ENCODE assay signal across 8 cellular contexts in the genomic region with DNA sequence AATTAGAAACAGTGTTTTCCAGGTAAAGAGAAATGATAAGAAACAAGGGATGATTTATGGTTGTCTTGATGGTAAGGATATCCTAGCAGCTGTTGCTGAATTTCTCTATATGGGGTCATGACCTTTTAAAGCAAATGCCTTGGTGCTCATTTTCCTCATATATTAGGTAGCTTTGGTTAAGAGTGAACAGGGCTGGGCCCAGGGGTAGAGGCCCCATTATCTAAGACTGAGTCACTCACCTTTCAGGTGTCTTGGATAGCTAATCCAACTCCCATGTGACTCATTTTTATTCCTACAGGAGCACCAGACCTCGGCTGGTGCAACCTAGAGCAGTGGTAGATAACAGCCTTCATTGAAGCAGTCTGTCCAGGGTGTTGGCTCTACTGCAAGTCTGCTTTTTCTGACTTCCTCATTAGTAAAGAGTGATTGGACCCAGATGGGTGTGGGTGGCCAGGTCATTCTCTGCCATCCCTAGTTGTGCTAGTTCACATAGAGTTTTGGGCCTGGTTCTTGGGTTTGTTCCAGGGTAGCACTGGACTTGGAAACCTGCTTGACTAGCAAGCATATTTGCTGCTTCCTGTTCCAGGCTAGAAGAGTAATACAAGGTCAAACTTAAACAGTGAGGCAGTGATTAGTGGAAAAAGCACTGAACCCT. TPM values are rescaled to one million over a fixed set of nuclear protein-coding genes. Genes with fewer than 3 reads are reported as not detected.
DNase-seq lines count a peak whose midpoint lies in the region; ATAC-seq, FAIRE-seq and TF ChIP-seq lines count a peak whose summit lies in the region.

No MANE protein-coding gene starts in this region.

- DNase-seq in AG09319 (ENCODE audit: extremely low read depth, low read depth) (peak; percentile 81), keratinocyte (ENCODE audit: low read depth, low spot score) (peak; percentile 89), substantia nigra (lab: John Stamatoyannopoulos, UW) (peak in 3 of 49 donors; percentile 9 to 28 (median 13)), NCI-H1436 (lab: John Stamatoyannopoulos, UW) (no peak)
- DNase-seq in activated naive CD8-positive, alpha-beta T cell treated with anti-CD3 and anti-CD28 coated beads, Interleukin-2, amount 50 U/mL, for 24 hours = no peak

- H3K4me2 ChIP-seq in keratinocyte (ENCODE audit: control insufficient read depth, extremely low read depth, insufficient read depth, low read depth, low read length) = peak overlapping the region; percentile 80

- H2AFZ ChIP-seq in keratinocyte (ENCODE audit: control insufficient read depth, low read length) = no peak overlapping the region

- H3K79me2 ChIP-seq in keratinocyte (ENCODE audit: control insufficient read depth, insufficient read depth, low read length) = peaks cover 73% of the 10 kb centered on the region

- H3K36me3 Mint-ChIP-seq in activated naive CD8-positive, alpha-beta T cell treated with anti-CD3 and anti-CD28 coated beads, Interleukin-2, amount 50 U/mL, for 24 hours (ENCODE audit: low read depth) = peaks cover 10% of the 10 kb centered on the region

- no peaks in the 10 kb centered on the region for H3K9me1 ChIP-seq in keratinocyte (ENCODE audit: control insufficient read depth, extremely low read depth, insufficient read depth, low read length)

- FAIRE-seq in keratinocyte (lab: Jason Lieb, UNC) = peak; percentile 92

- H3K9ac ChIP-seq in HUES48 (ENCODE audit: low read depth, low read length) (no peak overlapping the region), keratinocyte (ENCODE audit: control insufficient read depth, extremely low read depth, insufficient read depth, low read length) (peak overlapping the region; percentile 49)

- TF ChIP-seq CTCF in AG09319 (IDR thresholded peaks at IDR 0.05; ENCODE audit: low read depth, low read length) (no peak), keratinocyte (optimal IDR thresholded peaks at IDR 0.05 in 1 of 3, IDR thresholded peaks at IDR 0.05 in 1 of 3, conservative IDR thresholded peaks at IDR 0.05 in 1 of 3; ENCODE audit: extremely low read depth in 1 of 3, insufficient read depth in 2 of 3, low read length in 3 of 3) (no peak)

- no peaks in the 10 kb centered on the region for H3K9me3 ChIP-seq in HUES48 (ENCODE audit: control insufficient read depth, insufficient read depth, low read length)
- no peaks in the 10 kb centered on the region for H3K9me3 ChIP-seq in keratinocyte (ENCODE audit: control insufficient read depth, low read depth, low read length)

- no peak overlapping the region for H3K4me3 Mint-ChIP-seq in activated naive CD8-positive, alpha-beta T cell treated with anti-CD3 and anti-CD28 coated beads, Interleukin-2, amount 50 U/mL, for 24 hours

- ATAC-seq in activated naive CD8-positive, alpha-beta T cell treated with anti-CD3 and anti-CD28 coated beads, Interleukin-2, amount 50 U/mL, for 24 hours = peak; percentile 15
- ATAC-seq in GM19397 (IDR thresholded peaks at IDR 0.05; ENCODE audit: unreplicated experiment) (no peak), GM18868 (IDR thresholded peaks at IDR 0.05; ENCODE audit: unreplicated experiment) (no peak)

- H3K4me1 Mint-ChIP-seq in activated naive CD8-positive, alpha-beta T cell treated with anti-CD3 and anti-CD28 coated beads, Interleukin-2, amount 50 U/mL, for 24 hours = peaks cover 27% of the 10 kb centered on the region

- peak overlapping the region; percentile 70 for H3K27ac Mint-ChIP-seq in activated naive CD8-positive, alpha-beta T cell treated with anti-CD3 and anti-CD28 coated beads, Interleukin-2, amount 50 U/mL, for 24 hours

- H3K27me3 Mint-ChIP-seq in activated naive CD8-positive, alpha-beta T cell treated with anti-CD3 and anti-CD28 coated beads, Interleukin-2, amount 50 U/mL, for 24 hours = no peaks in the 10 kb centered on the region

- peaks cover 5% of the 10 kb centered on the region for H4K20me1 ChIP-seq in keratinocyte (ENCODE audit: control insufficient read depth, extremely low read depth, insufficient read depth, low read length)

- dilution Hi-C loops in keratinocyte (cut with MboI; ENCODE audit: extremely low pct_ligation_motif_present, low sequenced_read_pairs) = no loop called here

- peaks cover 75% of the 10 kb centered on the region for H3K36me3 ChIP-seq in HUES48 (ENCODE audit: control insufficient read depth, insufficient read depth, low read length)
- H3K36me3 ChIP-seq in keratinocyte (ENCODE audit: control insufficient read depth in 2 of 2, extremely low read depth in 1 of 2, insufficient read depth in 2 of 2, low read length in 2 of 2) = peaks cover 24 to 39% of the 10 kb centered on the region in 2 experiments

- H3K4me1 ChIP-seq in HUES48 (ENCODE audit: control insufficient read depth, insufficient read depth, low read length) (peaks cover 6% of the 10 kb centered on the region), keratinocyte (ENCODE audit: control insufficient read depth, extremely low read depth, insufficient read depth, low read length) (peaks cover 24% of the 10 kb centered on the region)

- no peak overlapping the region for H3K4me3 ChIP-seq in HUES48 (ENCODE audit: low read depth, low read length)
- peak overlapping the region in 2 of 3 experiments; percentile 27 to 34 for H3K4me3 ChIP-seq in keratinocyte (ENCODE audit: control insufficient read depth in 2 of 3, extremely low read depth in 1 of 3, insufficient read depth in 2 of 3, low read depth in 1 of 3, low read length in 3 of 3)

- H3K27me3 ChIP-seq in HUES48 (ENCODE audit: control insufficient read depth, insufficient read depth, low read length) = no peaks in the 10 kb centered on the region
- H3K27me3 ChIP-seq in keratinocyte (ENCODE audit: control insufficient read depth, extremely low read depth, insufficient read depth, low read length) = no peaks in the 10 kb centered on the region

- no peaks in the 10 kb centered on the region for H3K9me3 Mint-ChIP-seq in activated naive CD8-positive, alpha-beta T cell treated with anti-CD3 and anti-CD28 coated beads, Interleukin-2, amount 50 U/mL, for 24 hours

- H3K27ac ChIP-seq in HUES48 (ENCODE audit: low read depth, low read length) = peak overlapping the region; percentile 53
- H3K27ac ChIP-seq in keratinocyte (ENCODE audit: control insufficient read depth, insufficient read depth, low read length) = peak overlapping the region; percentile 89
- peak overlapping the region; percentile 47 for H3K27ac ChIP-seq in substantia nigra (ENCODE audit: low read depth, low read length, poor library complexity, severe bottlenecking)

RNA-seq across cellular contexts. Expression of a gene that starts 37.4 kb away (rescaled TPM):
- polyA plus RNA-seq in keratinocyte = 125 to 187 TPM (median 144 TPM) in 3 replicates
- 91.5 TPM for polyA plus RNA-seq in keratinocyte (2011; ENCODE audit: low read depth)
- polyA plus RNA-seq in keratinocyte (2011; cell fraction: cytosol; rRNA removed) = 84.0 and 129 TPM in 2 replicates
- polyA plus RNA-seq in keratinocyte (2011; cell fraction: nucleus; rRNA removed) = 203 and 221 TPM in 2 replicates
- polyA plus RNA-seq in keratinocyte (2012; ENCODE audit: low replicate concordance) = 98.6 and 103 TPM in 2 replicates
- 413 to 516 TPM (median 498 TPM) in 3 replicates for polyA minus RNA-seq in keratinocyte
- polyA minus RNA-seq in keratinocyte (2011; cell fraction: cytosol; rRNA and poly(A)+ RNA removed) = 134 TPM
- polyA minus RNA-seq in keratinocyte (2011; cell fraction: nucleus; rRNA and poly(A)+ RNA removed) = 216 and 381 TPM in 2 replicates

RNA-seq across cellular contexts. Expression of a gene that starts 47.4 kb away (rescaled TPM):
- not detected in 3 replicates for polyA plus RNA-seq in keratinocyte
- polyA plus RNA-seq in keratinocyte (2011; ENCODE audit: low read depth) = not detected
- not detected in 2 replicates for polyA plus RNA-seq in keratinocyte (2011; cell fraction: cytosol; rRNA removed)
- not detected in 2 replicates for polyA plus RNA-seq in keratinocyte (2011; cell fraction: nucleus; rRNA removed)
- 0.17 TPM in 1 of 2 replicates, not detected in the other for polyA plus RNA-seq in keratinocyte (2012; ENCODE audit: low replicate concordance)
- polyA minus RNA-seq in keratinocyte = not detected in 3 replicates
- not detected for polyA minus RNA-seq in keratinocyte (2011; cell fraction: cytosol; rRNA and poly(A)+ RNA removed)
- polyA minus RNA-seq in keratinocyte (2011; cell fraction: nucleus; rRNA and poly(A)+ RNA removed) = not detected in 2 replicates

RNA-seq across cellular contexts. Expression of a gene that starts 57.7 kb away (rescaled TPM):
- 59.1 to 88.2 TPM (median 76.0 TPM) in 3 replicates for polyA plus RNA-seq in keratinocyte
- 39.6 TPM for polyA plus RNA-seq in keratinocyte (2011; ENCODE audit: low read depth)
- polyA plus RNA-seq in keratinocyte (2011; cell fraction: cytosol; rRNA removed) = 48.8 and 72.9 TPM in 2 replicates
- 35.0 and 38.0 TPM in 2 replicates for polyA plus RNA-seq in keratinocyte (2011; cell fraction: nucleus; rRNA removed)
- polyA plus RNA-seq in keratinocyte (2012; ENCODE audit: low replicate concordance) = 79.8 and 96.0 TPM in 2 replicates
- polyA minus RNA-seq in keratinocyte = 5.1 to 10.0 TPM (median 6.5 TPM) in 3 replicates
- polyA minus RNA-seq in keratinocyte (2011; cell fraction: cytosol; rRNA and poly(A)+ RNA removed) = 43.4 TPM
- polyA minus RNA-seq in keratinocyte (2011; cell fraction: nucleus; rRNA and poly(A)+ RNA removed) = 10.6 and 13.4 TPM in 2 replicates

Comparison
In these comparisons a context has a peak if more than half of its experiments do, and no peak if none do; other contexts are left out.
1. DNase-seq: peak in AG09319 (single experiment) and keratinocyte (single experiment); none in activated naive CD8-positive, alpha-beta T cell treated with anti-CD3 and anti-CD28 coated beads, Interleukin-2, amount 50 U/mL, for 24 hours (single experiment) and NCI-H1436 (single experiment).
2. Peak in every context shown above with its lines, with median percentiles within 50 percentile points of each other: H3K27ac ChIP-seq.